Comparison of ENCODE assay signal across 25 cellular contexts in the genomic region with DNA sequence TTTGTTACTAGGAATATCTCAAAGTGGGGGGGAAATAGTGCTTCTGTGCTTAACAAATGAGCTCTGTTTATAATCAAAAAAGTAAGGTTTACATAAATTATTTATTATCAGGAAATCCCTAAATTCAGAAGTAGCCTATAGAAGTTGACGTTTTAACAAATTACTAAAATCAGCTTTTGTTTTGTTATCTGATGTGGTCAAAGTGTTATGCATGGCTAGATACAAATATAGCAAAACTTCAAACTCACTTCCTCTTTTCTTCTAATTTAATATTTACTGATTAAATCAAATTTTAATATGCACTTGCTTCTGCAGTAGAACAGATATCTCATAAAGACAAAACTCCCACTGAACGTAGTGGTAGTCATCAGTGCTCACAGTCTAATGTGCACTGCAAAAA. TPM values are rescaled to one million over a fixed set of nuclear protein-coding genes. Genes with fewer than 3 reads are reported as not detected.
"Had no signal": no experiment of that assay in that cellular context is flagged by ENCODE, and none has a peak within 500 bp of the region (broad histone marks: within the 10 kb centered on the region; RNA-seq: fewer than 3 reads in every experiment).

No MANE protein-coding gene starts in this region.

- ATAC-seq: heart right ventricle; left cardiac atrium; natural killer cell treated with Interleukin-12 subunit alpha and Interleukin-12 subunit beta and Interleukin-15 and Interleukin-18, amount 100 ng/mL, for 72 hours; stimulated activated naive B cell treated with anti-CD40 and anti-IgM and Interleukin-4, amounts not matched to agents 10 μg/mL and 1 μg/mL and 100 μg/mL, for 72 hours; WTC11 had no signal

- H3K27ac ChIP-seq: heart right ventricle, neutrophil, ovary, prostate gland, transverse colon had no signal

- H3K9me3 ChIP-seq: neutrophil, ovary, prostate gland, transverse colon had no signal

- H3K4me1 Mint-ChIP-seq: activated naive CD4-positive, alpha-beta T cell treated with anti-CD3 and anti-CD28 coated beads, Interleukin-2, amount 50 U/mL, for 24 hours; brain; memory B cell; stimulated activated naive B cell treated with anti-CD40 and anti-IgM and Interleukin-4, amounts not matched to agents 10 μg/mL and 1 μg/mL and 100 μg/mL, for 72 hours had no signal

- H3K4me3 ChIP-seq: heart right ventricle, ovary, prostate gland, transverse colon had no signal

- H3K4me1 ChIP-seq: heart right ventricle, prostate gland, transverse colon had no signal

- H3K9me3 Mint-ChIP-seq: dendritic cell treated with granulocyte-macrophage colony-stimulating factor and Interleukin-4, amounts not matched to agents 40 ng/mL and 50 ng/mL, for 4 days; stimulated activated naive B cell treated with anti-CD40 and anti-IgM and Interleukin-4, amounts not matched to agents 10 μg/mL and 1 μg/mL and 100 μg/mL, for 72 hours had no signal

- H3K27me3 Mint-ChIP-seq: activated naive CD4-positive, alpha-beta T cell treated with anti-CD3 and anti-CD28 coated beads, Interleukin-2, amount 50 U/mL, for 24 hours; brain; dendritic cell treated with granulocyte-macrophage colony-stimulating factor and Interleukin-4, amounts not matched to agents 40 ng/mL and 50 ng/mL, for 4 days; memory B cell; natural killer cell treated with Interleukin-12 subunit alpha and Interleukin-12 subunit beta and Interleukin-15 and Interleukin-18, amount 100 ng/mL, for 72 hours; stimulated activated naive B cell treated with anti-CD40 and anti-IgM and Interleukin-4, amounts not matched to agents 10 μg/mL and 1 μg/mL and 100 μg/mL, for 72 hours had no signal

- H3K36me3 Mint-ChIP-seq: activated naive CD4-positive, alpha-beta T cell treated with anti-CD3 and anti-CD28 coated beads, Interleukin-2, amount 50 U/mL, for 24 hours; brain; memory B cell; stimulated activated naive B cell treated with anti-CD40 and anti-IgM and Interleukin-4, amounts not matched to agents 10 μg/mL and 1 μg/mL and 100 μg/mL, for 72 hours had no signal

- H3K27ac Mint-ChIP-seq: activated naive CD4-positive, alpha-beta T cell treated with anti-CD3 and anti-CD28 coated beads, Interleukin-2, amount 50 U/mL, for 24 hours; brain; dendritic cell treated with granulocyte-macrophage colony-stimulating factor and Interleukin-4, amounts not matched to agents 40 ng/mL and 50 ng/mL, for 4 days; memory B cell; natural killer cell treated with Interleukin-12 subunit alpha and Interleukin-12 subunit beta and Interleukin-15 and Interleukin-18, amount 100 ng/mL, for 72 hours; stimulated activated naive B cell treated with anti-CD40 and anti-IgM and Interleukin-4, amounts not matched to agents 10 μg/mL and 1 μg/mL and 100 μg/mL, for 72 hours; WTC11 had no signal

- H3K36me3 ChIP-seq: heart right ventricle, neutrophil, ovary, prostate gland, transverse colon had no signal

- H3K4me3 Mint-ChIP-seq: activated naive CD4-positive, alpha-beta T cell treated with anti-CD3 and anti-CD28 coated beads, Interleukin-2, amount 50 U/mL, for 24 hours; brain; dendritic cell treated with granulocyte-macrophage colony-stimulating factor and Interleukin-4, amounts not matched to agents 40 ng/mL and 50 ng/mL, for 4 days; memory B cell; natural killer cell treated with Interleukin-12 subunit alpha and Interleukin-12 subunit beta and Interleukin-15 and Interleukin-18, amount 100 ng/mL, for 72 hours; stimulated activated naive B cell treated with anti-CD40 and anti-IgM and Interleukin-4, amounts not matched to agents 10 μg/mL and 1 μg/mL and 100 μg/mL, for 72 hours; WTC11 had no signal

- DNase-seq: activated gamma-delta T cell treated with Interleukin-2 at 50 U/mL for 16 hours; activated T-cell treated with anti-CD3 and anti-CD28 coated beads, Interleukin-2, amount 50 U/mL, for 1 hour; aorta; effector CD4-positive, alpha-beta T cell; heart right ventricle; islet precursor cell; left cardiac atrium; ovary; stimulated activated CD4-positive, alpha-beta T cell treated with anti-CD3 and anti-CD28 coated beads, Interleukin-2, amount 100 ng/mL, for 48 hours; stimulated activated CD8-positive, alpha-beta memory T cell treated with anti-CD3 and anti-CD28 coated beads, Interleukin-4, amount 100 ng/mL, for 48 hours; stimulated activated naive B cell treated with anti-CD40 and anti-IgM and Interleukin-4, amounts not matched to agents 10 μg/mL and 1 μg/mL and 100 μg/mL, for 72 hours; transverse colon had no signal

RNA-seq across cellular contexts. Expression of a gene that starts 47.5 kb away (rescaled TPM):
- total RNA-seq: aorta; cardiac septum; epithelial cell of proximal tubule; fibroblast of villous mesenchyme; heart right ventricle; left cardiac atrium; lower leg skin; natural killer cell treated with Interleukin-12 subunit alpha and Interleukin-12 subunit beta and Interleukin-15 and Interleukin-18, amount 100 ng/mL, for 72 hours; ovary; temporal lobe; transverse colon; WTC11 had no signal
